In the genomic region with DNA sequence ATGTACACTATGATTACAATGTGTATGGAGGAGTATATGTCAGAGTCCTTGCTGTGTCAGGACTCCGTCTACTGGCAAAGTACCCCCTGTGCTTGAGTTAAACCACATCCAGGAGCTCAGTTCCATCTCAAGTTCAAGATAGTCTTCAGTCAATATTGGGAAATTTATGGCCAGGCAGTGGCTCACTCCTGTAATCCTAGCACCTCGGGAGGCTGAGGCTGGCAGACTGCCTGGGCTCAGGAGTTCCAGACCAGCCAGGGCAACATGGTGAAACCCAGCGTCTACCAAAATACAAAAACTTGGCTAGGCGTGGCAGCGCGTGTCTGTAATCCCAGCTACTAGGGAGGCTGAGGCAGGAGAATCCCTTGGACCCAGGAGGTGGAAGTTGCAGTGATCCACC, we compare ENCODE assay signal across 29 cellular contexts.
"Had no signal": no experiment of that assay in that cellular context is flagged by ENCODE, and none has a peak within 500 bp of the region (broad histone marks: within the 10 kb centered on the region; RNA-seq: fewer than 3 reads in every experiment).

No MANE protein-coding gene starts in this region.

- H3K9me3 ChIP-seq: SJCRH30, SK-N-SH had no signal

- H3K9me3 Mint-ChIP-seq: activated naive CD4-positive, alpha-beta T cell treated with anti-CD3 and anti-CD28 coated beads for 36 hours; activated T-helper 17 cell treated with anti-CD3 and anti-CD28 coated beads, Interleukin-2, amount 50 U/mL, for 72 hours; T-helper 2 cell treated with Interferon-gamma antibody and Interleukin-4, amounts not matched to agents 5 μg/mL and 100 μg/mL, for 36 hours had no signal

- H3K27ac ChIP-seq: brain microvascular endothelial cell, cardiac muscle cell, SJCRH30 had no signal

- H3K9ac ChIP-seq: SK-N-SH had no signal

- H3K27ac Mint-ChIP-seq: activated CD8-positive, alpha-beta memory T cell treated with anti-CD3 and anti-CD28 coated beads, Interleukin-2, amount 10 ng/mL, durations not matched to agents 7 days and 5 days; activated naive CD4-positive, alpha-beta T cell treated with anti-CD3 and anti-CD28 coated beads for 36 hours; activated naive CD8-positive, alpha-beta T cell; activated T-helper 17 cell treated with anti-CD3 and anti-CD28 coated beads, Interleukin-2, amount 50 U/mL, for 72 hours; T-helper 2 cell treated with Interferon-gamma antibody and Interleukin-4, amounts not matched to agents 5 μg/mL and 100 μg/mL, for 36 hours had no signal

- H3K4me3 Mint-ChIP-seq: activated CD8-positive, alpha-beta memory T cell treated with anti-CD3 and anti-CD28 coated beads, Interleukin-2, amount 10 ng/mL, durations not matched to agents 7 days and 5 days; activated naive CD4-positive, alpha-beta T cell treated with anti-CD3 and anti-CD28 coated beads for 36 hours; activated naive CD8-positive, alpha-beta T cell; activated T-helper 17 cell treated with anti-CD3 and anti-CD28 coated beads, Interleukin-2, amount 50 U/mL, for 72 hours; T-helper 2 cell treated with Interferon-gamma antibody and Interleukin-4, amounts not matched to agents 5 μg/mL and 100 μg/mL, for 36 hours had no signal

- H3K27me3 ChIP-seq: brain microvascular endothelial cell, cardiac muscle cell, SJCRH30 had no signal

- H3K4me3 ChIP-seq: cardiac muscle cell, SJCRH30 had no signal

- DNase-seq: activated CD4-positive, alpha-beta T cell treated with anti-CD3 and anti-CD28 coated beads for 4 hours; activated CD4-positive, alpha-beta T cell treated with anti-CD3 and anti-CD28 coated beads, Interleukin-2, amount 50 U/mL, for 48 hours; activated CD8-positive, alpha-beta memory T cell treated with anti-CD3 and anti-CD28 coated beads, Interleukin-2, amount 10 ng/mL, durations not matched to agents 7 days and 5 days; activated gamma-delta T cell; activated naive CD4-positive, alpha-beta T cell treated with anti-CD3 and anti-CD28 coated beads for 36 hours; activated T-cell treated with anti-CD3 and anti-CD28 coated beads, Interleukin-2, amount 50 U/mL, for 48 hours; brain microvascular endothelial cell; KG1; NCI-H1092; NCI-H1417; NCI-H1930; NCI-H2107; NCI-H2171 treated with DMSO at 0.1 percent for 48 hours; NCI-H226; NCI-H510A treated with DMSO at 0.1 percent for 48 hours; NCI-H69; NK-92 treated with Interleukin-12 subunit alpha and Interleukin-12 subunit beta, amount 100 ng/mL, for 24 hours; OCI-M1; Right ventricle myocardium superior; RPMI8226; SJCRH30; SK-N-SH; T-helper 1 cell had no signal

- H3K27me3 Mint-ChIP-seq: activated CD8-positive, alpha-beta memory T cell treated with anti-CD3 and anti-CD28 coated beads, Interleukin-2, amount 10 ng/mL, durations not matched to agents 7 days and 5 days; activated naive CD8-positive, alpha-beta T cell; activated T-helper 17 cell treated with anti-CD3 and anti-CD28 coated beads, Interleukin-2, amount 50 U/mL, for 72 hours had no signal

- ATAC-seq: activated CD4-positive, CD25-positive, alpha-beta regulatory T cell treated with anti-CD3 and anti-CD28 coated beads, Interleukin-2, amount 50 U/mL, for 24 hours; activated CD8-positive, alpha-beta memory T cell treated with anti-CD3 and anti-CD28 coated beads, Interleukin-2, amount 10 ng/mL, durations not matched to agents 7 days and 5 days; activated T-helper 17 cell treated with anti-CD3 and anti-CD28 coated beads, Interleukin-2, amount 50 U/mL, for 72 hours; Panc1 had no signal

- H3K4me2 ChIP-seq: SK-N-SH had no signal
